8 cellular contexts compared by ENCODE assay signal in the genomic region with DNA sequence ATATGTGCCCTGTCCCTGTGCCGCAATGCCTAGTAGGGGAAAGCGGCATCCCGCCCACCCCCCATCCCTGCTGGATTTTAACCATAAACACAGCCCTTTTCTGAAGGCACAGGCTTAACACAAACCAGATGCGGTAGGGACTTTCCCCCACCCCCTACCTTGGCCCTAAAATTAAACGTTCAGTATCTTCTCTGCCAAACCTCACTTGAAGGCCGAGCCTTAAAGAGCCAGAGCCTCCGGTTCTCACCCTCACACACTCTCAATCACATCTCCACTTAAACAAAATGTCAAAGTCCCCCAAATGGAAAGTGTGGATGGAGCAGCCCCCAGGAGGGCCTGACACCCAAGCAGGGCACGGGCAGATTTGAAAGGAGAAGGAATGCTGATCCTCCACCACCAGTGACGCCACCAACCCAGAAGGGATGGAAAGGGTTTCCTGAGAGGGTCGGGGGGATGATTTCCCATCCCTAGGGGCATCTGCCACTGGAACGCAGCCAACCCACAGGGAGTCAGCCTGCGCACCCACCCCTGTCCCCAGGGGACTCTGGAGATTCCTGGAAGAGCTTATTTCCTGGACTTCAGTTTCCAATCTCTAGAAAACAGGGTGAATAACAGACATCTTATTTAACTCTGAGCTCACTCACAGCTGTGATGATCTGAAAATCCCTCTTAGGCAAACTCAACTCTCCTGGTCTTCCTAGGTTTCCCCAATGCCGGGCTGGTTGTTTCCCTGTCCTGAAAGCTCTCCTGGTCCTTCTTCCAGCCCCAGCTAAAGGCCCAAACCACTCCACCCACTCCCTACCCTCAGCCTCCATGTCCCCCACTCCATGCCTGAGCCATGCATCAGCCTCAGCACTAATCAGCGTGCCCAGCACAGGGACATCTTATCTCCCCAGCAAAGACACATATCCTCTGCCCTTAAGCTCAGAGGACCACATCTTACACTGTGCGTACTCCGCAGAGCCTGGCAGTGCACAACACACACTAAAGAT. TPM values are rescaled to one million over a fixed set of nuclear protein-coding genes. Genes with fewer than 3 reads are reported as not detected.
A peak's percentile ranks its signal among the peaks of the same experiment; 100 is the strongest.
DNase-seq lines count a peak whose midpoint lies in the region; ATAC-seq and TF ChIP-seq lines count a peak whose summit lies in the region.

No MANE protein-coding gene starts in this region.

- H3K36me3 ChIP-seq in cardiac muscle cell: no peaks in the 10 kb centered on the region

- no peaks in the 10 kb centered on the region for H3K27me3 Mint-ChIP-seq in activated CD8-positive, alpha-beta T cell treated with anti-CD3 and anti-CD28 coated beads for 36 hours

- H3K4me3 ChIP-seq in GM12865 (ENCODE audit: low read depth, low read length) (no peak overlapping the region), cardiac muscle cell (no peak overlapping the region), skin epidermis (no peak overlapping the region)

- DNase-seq in GM12865 (ENCODE audit: low read depth): peak; percentile 25
- peak; percentile 75 for DNase-seq in activated CD8-positive, alpha-beta T cell treated with anti-CD3 and anti-CD28 coated beads for 36 hours
- DNase-seq in cardiac muscle cell (ENCODE audit: low read depth in 1 of 2, low spot score in 1 of 2): peak; percentile 53 to 87
- DNase-seq in T-helper 1 cell: no peak
- DNase-seq in G401 (ENCODE audit: low spot score): no peak

- POLR2A ChIA-PET in activated CD8-positive, alpha-beta T cell treated with anti-CD3 and anti-CD28 coated beads for 36 hours (lab: Charles Lee): interaction anchor here (1.6 to 2.6 kb wide), 2 partner anchors 13 to 25 kb away, joined by 5 to 8 read pairs; no protein-coding TSS in a partner anchor

- no peaks in the 10 kb centered on the region for H3K9me3 ChIP-seq in cardiac muscle cell (ENCODE audit: low read depth)

- H3K4me3 Mint-ChIP-seq in activated CD8-positive, alpha-beta T cell treated with anti-CD3 and anti-CD28 coated beads for 36 hours: peak overlapping the region; percentile 37

- intact Hi-C loops in activated CD8-positive, alpha-beta T cell treated with anti-CD3 and anti-CD28 coated beads for 36 hours (cut with micrococcal nuclease): no loop called here

- in situ Hi-C loops in G401 (cut with HindIII; ENCODE audit: low sequenced_read_pairs): no loop called here

- H3K9me3 Mint-ChIP-seq in activated CD8-positive, alpha-beta T cell treated with anti-CD3 and anti-CD28 coated beads for 36 hours: no peaks in the 10 kb centered on the region

- peaks cover 44% of the 10 kb centered on the region for H3K4me1 ChIP-seq in cardiac muscle cell (ENCODE audit: low read depth)

- no peaks in the 10 kb centered on the region for H3K27me3 ChIP-seq in cardiac muscle cell

- H3K36me3 Mint-ChIP-seq in activated CD8-positive, alpha-beta T cell treated with anti-CD3 and anti-CD28 coated beads for 36 hours (ENCODE audit: low read depth): peaks cover 56% of the 10 kb centered on the region

- H3K27ac ChIP-seq in cardiac muscle cell (peak overlapping the region; percentile 74), skin epidermis (peak overlapping the region in 20 of 21 experiments; percentile 4 to 90 (median 78))

- peak overlapping the region; percentile 91 for H3K27ac Mint-ChIP-seq in activated CD8-positive, alpha-beta T cell treated with anti-CD3 and anti-CD28 coated beads for 36 hours

- TF ChIP-seq CTCF in GM12865 (IDR thresholded peaks at IDR 0.05; ENCODE audit: insufficient read depth, low read depth, low read length, missing control alignments): no peak
- no peak for TF ChIP-seq CTCF in activated CD8-positive, alpha-beta T cell treated with anti-CD3 and anti-CD28 coated beads for 36 hours (IDR thresholded peaks at IDR 0.05)
- no peak for TF ChIP-seq CTCF in cardiac muscle cell (IDR thresholded peaks at IDR 0.05; ENCODE audit: low read depth, low read length)

- peak; percentile 67 for ATAC-seq in activated CD8-positive, alpha-beta T cell treated with anti-CD3 and anti-CD28 coated beads for 36 hours
- ATAC-seq in GM19452 (IDR thresholded peaks at IDR 0.05; ENCODE audit: unreplicated experiment) (no peak), HG02938 (IDR thresholded peaks at IDR 0.05; ENCODE audit: unreplicated experiment) (no peak)

- CTCF ChIA-PET in activated CD8-positive, alpha-beta T cell treated with anti-CD3 and anti-CD28 coated beads for 36 hours (lab: Charles Lee): interaction anchor here (0.8 to 1.5 kb wide), 5 partner anchors 13 to 155 kb away, joined by 3 to 5 read pairs (median 3); no protein-coding TSS in a partner anchor

- H3K4me1 Mint-ChIP-seq in activated CD8-positive, alpha-beta T cell treated with anti-CD3 and anti-CD28 coated beads for 36 hours (ENCODE audit: low read depth): peaks cover 88% of the 10 kb centered on the region

RNA-seq across cellular contexts. Expression of a gene that starts 26.3 kb away (rescaled TPM):
- total RNA-seq in activated CD8-positive, alpha-beta T cell treated with anti-CD3 and anti-CD28 coated beads for 36 hours: 100 to 1,000 TPM; 214 TPM
- 167 and 169 TPM in 2 replicates for total RNA-seq in cardiac muscle cell
- 171 and 202 TPM in 2 replicates for polyA plus RNA-seq in cardiac muscle cell
- total RNA-seq in G401 (2014; rRNA removed; shearing (Covaris generic)): 78.8 and 90.9 TPM in 2 replicates

Comparison
In these comparisons a context has a peak if more than half of its experiments do, and no peak if none do; other contexts are left out.
1. DNase-seq: peak in GM12865 (single experiment), activated CD8-positive, alpha-beta T cell treated with anti-CD3 and anti-CD28 coated beads for 36 hours (single experiment) and cardiac muscle cell (2 of 2); none in T-helper 1 cell (0 of 5) and G401 (single experiment).